In the genomic region with DNA sequence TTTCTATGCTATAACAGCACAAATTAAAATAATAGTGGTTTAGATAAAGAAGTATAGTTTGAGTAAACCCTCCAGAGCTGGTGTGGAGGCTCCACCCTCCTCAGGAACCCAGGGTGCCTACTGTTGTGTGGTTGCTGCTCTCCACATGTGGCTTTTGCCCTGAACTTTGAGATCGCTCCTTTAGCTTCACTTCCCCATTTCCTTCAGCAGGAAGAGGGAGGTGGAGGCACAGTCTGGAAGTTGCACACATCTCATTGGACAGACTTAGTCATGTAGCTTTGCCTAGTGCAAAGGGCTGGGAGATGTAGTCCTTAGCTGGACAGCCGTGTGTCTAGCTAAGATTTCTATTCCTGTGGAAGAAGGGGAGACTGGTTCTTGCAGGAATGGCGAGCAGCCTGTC, we compare ENCODE assay signal across 1 cellular context.
TF ChIP-seq lines count a peak whose summit lies in the region.

No MANE protein-coding gene starts in this region.

TF ChIP-seq in endothelial cell of umbilical vein, 7 proteins besides CTCF, POLR2A, EP300 and RAD21:
- TF ChIP-seq MYC (IDR thresholded peaks at IDR 0.05; ENCODE audit: low read depth, low read length) (peak; percentile 49), GATA2 (IDR thresholded peaks at IDR 0.05; ENCODE audit: insufficient read depth, insufficient read length, low read depth, low read length) (no peak)
